In genomic region chr14:38931969-38932652, GRCh38 we compare ENCODE assay signal across 28 cellular contexts.
DNase-seq lines count a peak whose midpoint lies in the region; ATAC-seq, FAIRE-seq and TF ChIP-seq lines count a peak whose summit lies in the region.
"Had no signal": no experiment of that assay in that cellular context is flagged by ENCODE, and none has a peak within 500 bp of the region (broad histone marks: within the 10 kb centered on the region; RNA-seq: fewer than 3 reads in every experiment).

No MANE protein-coding gene starts in this region.

- peaks cover 5% of the 10 kb centered on the region for H3K4me1 ChIP-seq in Caco-2
- H3K4me1 ChIP-seq in HCT116 (ENCODE audit: control insufficient read depth in 1 of 2, insufficient read depth in 2 of 2, low read length in 2 of 2), result peaks cover 0 to 3% of the 10 kb centered on the region in 2 experiments; a peak in 1 of 4 replicates
- H3K4me1 ChIP-seq in H1 (replicated peaks in 1 of 4; ENCODE audit: control insufficient read depth in 3 of 4, insufficient read depth in 4 of 4, low read length in 3 of 4), result peaks cover 3 to 5% (median 4%) of the 10 kb centered on the region in 4 experiments; a peak in 6 of 7 replicates
- H3K4me1 ChIP-seq: BLaER1, heart left ventricle, Peyer's patch, prostate gland, sigmoid colon had no signal

- H3K27ac ChIP-seq in HCT116 (ENCODE audit: low read depth, low read length) (no peak overlapping the region), H1 (ENCODE audit: low read depth, low read length) (no peak overlapping the region)
- H3K27ac ChIP-seq: BLaER1, heart left ventricle, neutrophil, Peyer's patch, prostate gland, sigmoid colon, WERI-Rb-1 had no signal

- H3K36me3 Mint-ChIP-seq in Caco-2 (ENCODE audit: insufficient read depth, unreplicated experiment) (no peaks in the 10 kb centered on the region), nephron progenitor cell (ENCODE audit: low read depth) (no peaks in the 10 kb centered on the region)
- H3K36me3 Mint-ChIP-seq: brain, memory B cell had no signal

- POLR2A ChIA-PET in Caco-2 (lab: Charles Lee) (no interaction called here), HCT116 (lab: Charles Lee) (no interaction called here), H1 (lab: Charles Lee; ENCODE audit: partially characterized antibody) (no interaction called here)

- H3K4ac ChIP-seq in H1 (replicated peaks; ENCODE audit: insufficient read length, low read depth, low read length), result no peak overlapping the region

- H3K4me3 Mint-ChIP-seq in Caco-2 (ENCODE audit: unreplicated experiment), result no peak overlapping the region
- H3K4me3 Mint-ChIP-seq in nephron progenitor cell, result no peak overlapping the region
- H3K4me3 Mint-ChIP-seq: activated CD4-positive, alpha-beta T cell treated with anti-CD3 and anti-CD28 coated beads, Interleukin-2, amount 10 ng/mL, durations not matched to agents 24 days and 14 days; activated T-cell treated with anti-CD3 and anti-CD28 coated beads, Interleukin-2, amount 50 U/mL, for 4 hours; brain; memory B cell had no signal

- H3K79me1 ChIP-seq in H1 (ENCODE audit: low read depth, low read length), result no peaks in the 10 kb centered on the region

- H2AFZ ChIP-seq in HCT116 (ENCODE audit: low read depth, low read length, poor library complexity, severe bottlenecking) (peak overlapping the region; percentile 13), H1 (ENCODE audit: low read length) (peak overlapping the region; percentile 92)

- peak overlapping the region; percentile 4; the same call in 1 of the 2 replicates for H2BK20ac ChIP-seq in H1 (ENCODE audit: low read length)

- H2AK5ac ChIP-seq in H1 (ENCODE audit: low read depth, low read length), result no peak overlapping the region

- H3K27ac Mint-ChIP-seq in Caco-2 (ENCODE audit: unreplicated experiment) (peak overlapping the region; percentile 24), nephron progenitor cell (peak overlapping the region; percentile 84)
- H3K27ac Mint-ChIP-seq: activated CD4-positive, alpha-beta T cell treated with anti-CD3 and anti-CD28 coated beads, Interleukin-2, amount 10 ng/mL, durations not matched to agents 24 days and 14 days; brain; memory B cell had no signal

- H3K14ac ChIP-seq in H1 (ENCODE audit: insufficient read length), result no peak overlapping the region

- RAD21 ChIA-PET in HCT116 (lab: Charles Lee; ENCODE audit: low non-redundant PET in 1 of 2, low total read pairs in 2 of 2, uncharacterized antibody in 2 of 2, unreplicated experiment in 2 of 2), result no interaction called here

- ATAC-seq in HCT116 (no peak), HG03442 (IDR thresholded peaks at IDR 0.05; ENCODE audit: unreplicated experiment) (no peak)
- ATAC-seq: activated T-cell treated with anti-CD3 and anti-CD28 coated beads, Interleukin-2, amount 50 U/mL, for 4 hours; heart left ventricle; stimulated activated naive CD8-positive, alpha-beta T cell treated with anti-CD3 and anti-CD28 coated beads, Interleukin-15, Interleukin-2, amounts not matched to agents 100 U/mL and 50 U/mL, for 24 hours had no signal

- H3K9ac ChIP-seq in HCT116 (ENCODE audit: low read length) (no peak overlapping the region), H1 (replicated peaks in 1 of 4; ENCODE audit: extremely low read depth in 1 of 4, low read depth in 3 of 4, low read length in 3 of 4) (no peak overlapping the region)
- H3K9ac ChIP-seq: BLaER1 had no signal

- H3K9me3 ChIP-seq in Caco-2 (no peaks in the 10 kb centered on the region), HCT116 (ENCODE audit: control insufficient read depth in 1 of 2, insufficient read depth in 1 of 2, low read depth in 1 of 2, low read length in 2 of 2) (no peaks in the 10 kb centered on the region), H1 (ENCODE audit: insufficient read depth in 2 of 2, low read depth in 1 of 2, low read length in 1 of 2) (no peaks in the 10 kb centered on the region)
- H3K9me3 ChIP-seq: BLaER1, neutrophil, Peyer's patch, prostate gland, sigmoid colon had no signal

- no peak overlapping the region for H2BK120ac ChIP-seq in H1 (replicated peaks; ENCODE audit: low read depth, low read length)

- H3K27me3 ChIP-seq in Caco-2 (replicated peaks; ENCODE audit: control insufficient read depth, insufficient read depth, low read length), result no peaks in the 10 kb centered on the region
- H3K27me3 ChIP-seq in HCT116 (ENCODE audit: insufficient read depth, low read length), result no peaks in the 10 kb centered on the region
- no peaks in the 10 kb centered on the region for H3K27me3 ChIP-seq in H1 (replicated peaks in 1 of 4; ENCODE audit: control insufficient read depth in 3 of 4, extremely low read depth in 1 of 4, insufficient read depth in 3 of 4, low read length in 3 of 4)
- H3K27me3 ChIP-seq: BLaER1, heart left ventricle, neutrophil, Peyer's patch, sigmoid colon had no signal

- no peaks in the 10 kb centered on the region for H3K23me2 ChIP-seq in H1 (ENCODE audit: low read depth, low read length)

- CTCF ChIA-PET in Caco-2 (lab: Charles Lee) (no interaction called here), HCT116 (lab: Charles Lee) (no interaction called here), H1 (lab: Charles Lee; ENCODE audit: partially characterized antibody) (interaction anchor here (0.7 to 1.4 kb wide), 4 partner anchors 9 to 697 kb away, joined by 3 to 5 read pairs (median 4); no protein-coding TSS in a partner anchor)

- TF ChIP-seq POLR2A in HCT116 (IDR thresholded peaks at IDR 0.05; ENCODE audit: borderline replicate concordance, extremely low read depth, insufficient read depth, insufficient read length) (no peak), H1 (IDR thresholded peaks at IDR 0.05; ENCODE audit: control extremely low read depth in 1 of 2, low read depth in 2 of 2, low read length in 2 of 2) (no peak)

- no peak overlapping the region for H3K23ac ChIP-seq in H1 (ENCODE audit: insufficient read length)

- H3K36me3 ChIP-seq in Caco-2 (ENCODE audit: control insufficient read depth, insufficient read depth, low read length) (no peaks in the 10 kb centered on the region), HCT116 (ENCODE audit: control insufficient read depth in 1 of 2, insufficient read depth in 2 of 2, low read length in 2 of 2) (no peaks in the 10 kb centered on the region), H1 (ENCODE audit: control insufficient read depth in 2 of 4, insufficient read depth in 4 of 4, low read length in 3 of 4) (no peaks in the 10 kb centered on the region)
- H3K36me3 ChIP-seq: BLaER1, heart left ventricle, neutrophil, Peyer's patch, prostate gland, sigmoid colon, WERI-Rb-1 had no signal

- no peak for FAIRE-seq in H1 (lab: Jason Lieb, UNC)
- FAIRE-seq: GM12891 had no signal

- H2BK15ac ChIP-seq in H1 (ENCODE audit: low read length), result no peak overlapping the region; the same call in 1 of the 2 replicates

- H2BK5ac ChIP-seq in H1 (ENCODE audit: low read depth, low read length), result peak overlapping the region; percentile 22; the same call in 1 of the 2 replicates

- H4K20me1 ChIP-seq in HCT116 (ENCODE audit: insufficient read depth) (no peaks in the 10 kb centered on the region), H1 (replicated peaks in 1 of 2; ENCODE audit: control insufficient read depth in 1 of 2, insufficient read depth in 2 of 2, low read length in 2 of 2) (no peaks in the 10 kb centered on the region)
- H4K20me1 ChIP-seq: BLaER1 had no signal

- no peak for TF ChIP-seq EP300 in H1 (IDR thresholded peaks at IDR 0.05; ENCODE audit: borderline replicate concordance in 1 of 2, low read depth in 2 of 2, low read length in 2 of 2)

- no peak overlapping the region for H4K5ac ChIP-seq in H1 (ENCODE audit: insufficient read length, low read depth, low read length)

- BruUV-seq in Caco-2 (replicated peaks; lab: Mats Ljungman, UMichigan) (no TSS peak), HCT116 (replicated peaks; lab: Mats Ljungman, UMichigan) (no TSS peak)

- no peak overlapping the region for H3K56ac ChIP-seq in H1 (replicated peaks; ENCODE audit: insufficient read length, low read depth, low read length)

- H3K4me1 Mint-ChIP-seq in Caco-2 (ENCODE audit: low read depth, unreplicated experiment) (no peaks in the 10 kb centered on the region), nephron progenitor cell (peaks cover 28% of the 10 kb centered on the region)
- H3K4me1 Mint-ChIP-seq: activated CD4-positive, alpha-beta T cell treated with anti-CD3 and anti-CD28 coated beads, Interleukin-2, amount 10 ng/mL, durations not matched to agents 24 days and 14 days; brain; memory B cell had no signal

- TF ChIP-seq CTCF in Caco-2 (IDR thresholded peaks at IDR 0.05; ENCODE audit: insufficient read depth in 1 of 2, low read depth in 1 of 2, low read length in 1 of 2, severe bottlenecking in 1 of 2, unreplicated experiment in 1 of 2), result no peak
- TF ChIP-seq CTCF in HCT116 (IDR thresholded peaks at IDR 0.05 in 2 of 3, conservative IDR thresholded peaks at IDR 0.05 in 1 of 3; ENCODE audit: borderline replicate concordance in 1 of 3, insufficient read depth in 1 of 3, low read depth in 2 of 3, low read length in 2 of 3), result no peak
- no peak for TF ChIP-seq CTCF in H1 (IDR thresholded peaks at IDR 0.05; ENCODE audit: control extremely low read depth in 1 of 3, insufficient read depth in 1 of 3, low read depth in 1 of 3, low read length in 3 of 3)
- no peak for TF ChIP-seq CTCF in nephron progenitor cell (IDR thresholded peaks at IDR 0.05)

- H3K4me2 ChIP-seq in HCT116 (ENCODE audit: low read length) (no peak overlapping the region), H1 (ENCODE audit: insufficient read depth in 1 of 2, low read depth in 2 of 2, low read length in 2 of 2) (no peak overlapping the region)
- H3K4me2 ChIP-seq: BLaER1 had no signal

- DNase-seq in Caco-2 (peak; percentile 7 to 39), HCT116 (ENCODE audit: low read depth, low spot score) (no peak), H1 (ENCODE audit: low read depth in 1 of 2, low spot score in 2 of 2) (no peak), nephron progenitor cell (no peak), NCI-H82 treated with DMSO at 0.1 percent for 48 hours (lab: John Stamatoyannopoulos, UW; ENCODE audit: unreplicated experiment) (no peak)
- DNase-seq in activated naive CD4-positive, alpha-beta T cell (lab: John Stamatoyannopoulos, UW), result no peak
- DNase-seq: activated CD4-positive, alpha-beta T cell treated with anti-CD3 and anti-CD28 coated beads, Interleukin-2, amount 10 ng/mL, durations not matched to agents 24 days and 14 days; activated T-cell treated with anti-CD3 and anti-CD28 coated beads, Interleukin-2, amount 50 U/mL, for 4 hours; COR-L47; effector CD4-positive, alpha-beta T cell; EL; erythroblast; heart left ventricle; MV-4-11; NCI-H524 treated with DMSO at 0.1 percent for 48 hours; Peyer's patch; SHP77 treated with DMSO at 0.1 percent for 48 hours; sigmoid colon; stimulated activated naive CD8-positive, alpha-beta T cell treated with anti-CD3 and anti-CD28 coated beads, Interleukin-15, Interleukin-2, amounts not matched to agents 100 U/mL and 50 U/mL, for 24 hours; T-helper 9 cell; WERI-Rb-1 had no signal

- no peak overlapping the region for H4K8ac ChIP-seq in H1 (ENCODE audit: extremely low read depth, insufficient read depth, low read length)

- H3K27me3 Mint-ChIP-seq in Caco-2 (ENCODE audit: insufficient read depth, unreplicated experiment) (peaks cover 6% of the 10 kb centered on the region), nephron progenitor cell (ENCODE audit: low read depth, poor library complexity) (no peaks in the 10 kb centered on the region)
- H3K27me3 Mint-ChIP-seq: activated CD4-positive, alpha-beta T cell treated with anti-CD3 and anti-CD28 coated beads, Interleukin-2, amount 10 ng/mL, durations not matched to agents 24 days and 14 days had no signal

- no peak for TF ChIP-seq RAD21 in HCT116 (IDR thresholded peaks at IDR 0.05; ENCODE audit: low read depth)
- TF ChIP-seq RAD21 in H1 (IDR thresholded peaks at IDR 0.05 in 1 of 2, conservative IDR thresholded peaks at IDR 0.05 in 1 of 2; ENCODE audit: low read depth in 2 of 2, low read length in 2 of 2), result no peak

- intact Hi-C loops in Caco-2 (cut with micrococcal nuclease; ENCODE audit: unreplicated experiment), result no loop called here
- intact Hi-C loops in HCT116 (cut with micrococcal nuclease), result no loop called here

- H3K79me2 ChIP-seq in HCT116 (ENCODE audit: insufficient read depth, low read length) (no peaks in the 10 kb centered on the region), H1 (ENCODE audit: control insufficient read depth in 1 of 2, insufficient read depth in 2 of 2, low read length in 2 of 2) (no peaks in the 10 kb centered on the region)

- H3K9me2 ChIP-seq in HCT116 (ENCODE audit: insufficient read depth), result no peaks in the 10 kb centered on the region

- no peak overlapping the region for H3K4me3 ChIP-seq in Caco-2 (ENCODE audit: low read depth, low read length)
- no peak overlapping the region for H3K4me3 ChIP-seq in HCT116 (replicated peaks in 1 of 2; ENCODE audit: low read depth in 1 of 2, low read length in 2 of 2)
- H3K4me3 ChIP-seq in H1 (ENCODE audit: extremely low read depth in 1 of 4, insufficient read depth in 2 of 4, low read depth in 3 of 4, low read length in 4 of 4), result no peak overlapping the region
- H3K4me3 ChIP-seq: BLaER1, heart left ventricle, Peyer's patch, prostate gland, sigmoid colon had no signal

- H4K91ac ChIP-seq in H1 (replicated peaks; ENCODE audit: insufficient read length, low read length), result no peak overlapping the region

- H3K9me3 Mint-ChIP-seq in Caco-2 (ENCODE audit: unreplicated experiment) (peaks cover 13% of the 10 kb centered on the region), nephron progenitor cell (peaks cover 31% of the 10 kb centered on the region)
- H3K9me3 Mint-ChIP-seq: activated CD4-positive, alpha-beta T cell treated with anti-CD3 and anti-CD28 coated beads, Interleukin-2, amount 10 ng/mL, durations not matched to agents 24 days and 14 days; activated T-cell treated with anti-CD3 and anti-CD28 coated beads, Interleukin-2, amount 50 U/mL, for 4 hours had no signal

- peak overlapping the region; percentile 12; the same call in 1 of the 2 replicates for H2BK12ac ChIP-seq in H1 (ENCODE audit: low read depth, low read length)

- WGBS in H1 (ENCODE audit: extremely low coverage in 1 of 2, insufficient coverage in 1 of 2, insufficient read length in 1 of 2, insufficient replicate concordance in 2 of 2, low coverage in 1 of 2, low lambda C conversion rate in 2 of 2, missing lambda C conversion rate in 1 of 2), 2 experiments, result 87% methylated on average over 10 of the region's 11 CpGs; no CpG with 5 or more reads in 1 of the 2 experiments

- H3K18ac ChIP-seq in H1 (ENCODE audit: extremely low read depth, low read length), result no peak overlapping the region

Comparison
In these comparisons a context has a peak if more than half of its experiments do, and no peak if none do; other contexts are left out.
1. DNase-seq: peak in Caco-2 (2 of 2); none in HCT116 (single experiment), H1 (0 of 2), nephron progenitor cell (single experiment), NCI-H82 treated with DMSO at 0.1 percent for 48 hours (single experiment) and activated naive CD4-positive, alpha-beta T cell (0 of 4).